Comparison of ENCODE assay signal across 29 cellular contexts in the genomic region with DNA sequence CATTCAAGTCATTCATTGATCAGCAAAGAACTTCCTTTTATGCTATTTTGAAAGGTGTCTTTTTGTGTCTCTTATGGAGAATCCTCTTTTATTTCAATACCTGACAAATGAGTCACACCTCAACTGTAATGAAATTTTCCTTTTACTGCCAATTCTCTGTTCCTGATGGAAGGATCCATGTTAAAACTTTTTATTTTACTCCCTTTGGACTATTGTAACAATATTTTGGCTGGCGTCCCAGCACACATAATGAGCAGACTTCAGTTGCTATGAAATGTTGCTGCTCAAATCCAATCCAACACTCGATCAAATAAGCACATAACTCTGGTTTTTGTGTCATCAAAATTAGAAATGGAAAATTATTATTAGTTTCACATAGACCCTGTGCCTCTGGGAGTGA. TPM values are rescaled to one million over a fixed set of nuclear protein-coding genes. Genes with fewer than 3 reads are reported as not detected.
DNase-seq lines count a peak whose midpoint lies in the region; ATAC-seq and TF ChIP-seq lines count a peak whose summit lies in the region.
"Had no signal": no experiment of that assay in that cellular context is flagged by ENCODE, and none has a peak within 500 bp of the region (broad histone marks: within the 10 kb centered on the region; RNA-seq: fewer than 3 reads in every experiment).

No MANE protein-coding gene starts in this region.

- H3K27me3 ChIP-seq in right atrium auricular region: no peaks in the 10 kb centered on the region
- H3K27me3 ChIP-seq in colonic mucosa: no peaks in the 10 kb centered on the region
- H3K27me3 ChIP-seq: BLaER1, hepatocyte, sigmoid colon, upper lobe of left lung had no signal

- no peak overlapping the region for H3K4me3 Mint-ChIP-seq in activated T-cell treated with anti-CD3 and anti-CD28 coated beads, Interleukin-2, amount 50 U/mL, for 72 hours
- H3K4me3 Mint-ChIP-seq: activated CD4-positive, alpha-beta T cell treated with anti-CD3 and anti-CD28 coated beads, Interleukin-2, amount 10 ng/mL, durations not matched to agents 24 days and 14 days; activated naive CD4-positive, alpha-beta T cell treated with anti-CD3 and anti-CD28 coated beads for 36 hours; central memory CD8-positive, alpha-beta T cell; H9; T-helper 2 cell treated with Interferon-gamma antibody and Interleukin-4, amounts not matched to agents 5 μg/mL and 100 μg/mL, for 36 hours had no signal

- peaks cover 0 to 9% of the 10 kb centered on the region in 2 donors for H3K9me3 Mint-ChIP-seq in activated T-cell treated with anti-CD3 and anti-CD28 coated beads, Interleukin-2, amount 50 U/mL, for 72 hours
- H3K9me3 Mint-ChIP-seq: activated CD4-positive, alpha-beta T cell treated with anti-CD3 and anti-CD28 coated beads, Interleukin-2, amount 10 ng/mL, durations not matched to agents 24 days and 14 days; activated naive CD4-positive, alpha-beta T cell treated with anti-CD3 and anti-CD28 coated beads for 36 hours; H9 had no signal

- H3K27ac ChIP-seq in right atrium auricular region (peak overlapping the region in 1 of 2 donors; percentile 23), colonic mucosa (no peak overlapping the region)
- H3K27ac ChIP-seq: BLaER1, epithelial cell of prostate, hepatocyte, upper lobe of left lung, VCaP had no signal

- H3K4me1 ChIP-seq in right atrium auricular region (no peaks in the 10 kb centered on the region), colonic mucosa (no peaks in the 10 kb centered on the region)
- H3K4me1 ChIP-seq: BLaER1, upper lobe of left lung had no signal

- H3K9ac ChIP-seq in colonic mucosa (ENCODE audit: low read depth in 2 of 2, low read length in 2 of 2): no peak overlapping the region
- H3K9ac ChIP-seq: BLaER1 had no signal

- intact Hi-C loops in left cardiac atrium (cut with DNase I) (no loop called here), colonic mucosa (cut with DNase I) (no loop called here)

- DNase-seq in left cardiac atrium (peak; percentile 23), right atrium auricular region (ENCODE audit: low spot score) (no peak), colonic mucosa (peak; percentile 62), midbrain (lab: John Stamatoyannopoulos, UW) (peak; percentile 8), DMS114 treated with DMSO at 0.1 percent for 48 hours (lab: John Stamatoyannopoulos, UW; ENCODE audit: unreplicated experiment) (no peak), NCI-H187 treated with DMSO at 0.1 percent for 48 hours (lab: John Stamatoyannopoulos, UW) (no peak)
- DNase-seq in activated T-cell treated with anti-CD3 and anti-CD28 coated beads, Interleukin-2, amount 50 U/mL, for 72 hours: no peak
- DNase-seq: activated CD4-positive, alpha-beta T cell treated with anti-CD3 and anti-CD28 coated beads, Interleukin-2, amount 10 ng/mL, durations not matched to agents 24 days and 14 days; activated naive CD4-positive, alpha-beta T cell treated with anti-CD3 and anti-CD28 coated beads for 36 hours; activated T-cell treated with anti-CD3 and anti-CD28 coated beads, Interleukin-2, amount 50 U/mL, for 48 hours; H9; Karpas-422; NCI-H1092; NCI-H2029 treated with DMSO at 0.1 percent for 48 hours; NCI-H345; NCI-H748 treated with DMSO at 0.1 percent for 48 hours; sigmoid colon; upper lobe of left lung had no signal

- H3K4me3 ChIP-seq in right atrium auricular region: no peak overlapping the region
- no peak overlapping the region for H3K4me3 ChIP-seq in colonic mucosa
- H3K4me3 ChIP-seq: BLaER1, GM12878, hepatocyte, sigmoid colon, upper lobe of left lung had no signal

- H3K36me3 ChIP-seq in right atrium auricular region (no peaks in the 10 kb centered on the region), colonic mucosa (no peaks in the 10 kb centered on the region)
- H3K36me3 ChIP-seq: BLaER1, sigmoid colon, upper lobe of left lung had no signal

- no peaks in the 10 kb centered on the region for H3K4me1 Mint-ChIP-seq in activated T-cell treated with anti-CD3 and anti-CD28 coated beads, Interleukin-2, amount 50 U/mL, for 72 hours (ENCODE audit: low read depth)
- H3K4me1 Mint-ChIP-seq: activated CD4-positive, alpha-beta T cell treated with anti-CD3 and anti-CD28 coated beads, Interleukin-2, amount 10 ng/mL, durations not matched to agents 24 days and 14 days; central memory CD8-positive, alpha-beta T cell had no signal

- H3K36me3 Mint-ChIP-seq in activated T-cell treated with anti-CD3 and anti-CD28 coated beads, Interleukin-2, amount 50 U/mL, for 72 hours (ENCODE audit: insufficient read depth in 2 of 2): no peaks in the 10 kb centered on the region

- TF ChIP-seq CTCF in right atrium auricular region (IDR thresholded peaks at IDR 0.05) (no peak), colonic mucosa (IDR thresholded peaks at IDR 0.05) (no peak)

- no peaks in the 10 kb centered on the region for H3K27me3 Mint-ChIP-seq in activated T-cell treated with anti-CD3 and anti-CD28 coated beads, Interleukin-2, amount 50 U/mL, for 72 hours (ENCODE audit: low read depth)
- H3K27me3 Mint-ChIP-seq: activated CD4-positive, alpha-beta T cell treated with anti-CD3 and anti-CD28 coated beads, Interleukin-2, amount 10 ng/mL, durations not matched to agents 24 days and 14 days; central memory CD8-positive, alpha-beta T cell had no signal

- H3K9me3 ChIP-seq in right atrium auricular region (no peaks in the 10 kb centered on the region), colonic mucosa (no peaks in the 10 kb centered on the region)
- H3K9me3 ChIP-seq: BLaER1, sigmoid colon, upper lobe of left lung had no signal

- no peak overlapping the region for H3K27ac Mint-ChIP-seq in activated T-cell treated with anti-CD3 and anti-CD28 coated beads, Interleukin-2, amount 50 U/mL, for 72 hours
- H3K27ac Mint-ChIP-seq: activated CD4-positive, alpha-beta T cell treated with anti-CD3 and anti-CD28 coated beads, Interleukin-2, amount 10 ng/mL, durations not matched to agents 24 days and 14 days; activated naive CD4-positive, alpha-beta T cell treated with anti-CD3 and anti-CD28 coated beads for 36 hours; T-helper 2 cell treated with Interferon-gamma antibody and Interleukin-4, amounts not matched to agents 5 μg/mL and 100 μg/mL, for 36 hours had no signal

- ATAC-seq in left cardiac atrium (peak in 1 of 2 donors; percentile 44), GM18867 (IDR thresholded peaks at IDR 0.05; ENCODE audit: unreplicated experiment) (no peak)
- ATAC-seq in activated T-cell treated with anti-CD3 and anti-CD28 coated beads, Interleukin-2, amount 50 U/mL, for 72 hours (replicated peaks in 1 of 2): no peak
- ATAC-seq: GM12878 had no signal

RNA-seq across cellular contexts. Expression of gene SLC15A5, which starts 21.9 kb away (rescaled TPM):
- not detected for total RNA-seq in left cardiac atrium
- not detected for total RNA-seq in right atrium auricular region
- not detected for total RNA-seq in colonic mucosa
- not detected for total RNA-seq in activated T-cell treated with anti-CD3 and anti-CD28 coated beads, Interleukin-2, amount 50 U/mL, for 72 hours
- total RNA-seq: A673; activated CD4-positive, alpha-beta T cell treated with anti-CD3 and anti-CD28 coated beads, Interleukin-2, amount 10 ng/mL, durations not matched to agents 24 days and 14 days; activated naive CD4-positive, alpha-beta T cell treated with anti-CD3 and anti-CD28 coated beads for 36 hours; GM12878; H9; liver; mononuclear cell; sigmoid colon; upper lobe of left lung had no signal

RNA-seq across cellular contexts. Expression of gene MGST1, which starts 48.0 kb away (rescaled TPM):
- total RNA-seq in left cardiac atrium (100 to 1,000 TPM; 214 to 341 TPM), right atrium auricular region (100 to 1,000 TPM in 1 of 2 donors, 10 to 100 TPM in 1; 51.5 to 173 TPM), colonic mucosa (100 to 1,000 TPM; 339 to 555 TPM)
- total RNA-seq in activated T-cell treated with anti-CD3 and anti-CD28 coated beads, Interleukin-2, amount 50 U/mL, for 72 hours: not detected
- total RNA-seq: activated naive CD4-positive, alpha-beta T cell treated with anti-CD3 and anti-CD28 coated beads for 36 hours had no signal

Comparison
In these comparisons a context has a peak if more than half of its experiments do, and no peak if none do; other contexts are left out.
1. DNase-seq: peak in left cardiac atrium (single experiment), colonic mucosa (single experiment) and midbrain (single experiment); none in right atrium auricular region (single experiment), DMS114 treated with DMSO at 0.1 percent for 48 hours (single experiment), NCI-H187 treated with DMSO at 0.1 percent for 48 hours (single experiment) and activated T-cell treated with anti-CD3 and anti-CD28 coated beads, Interleukin-2, amount 50 U/mL, for 72 hours (0 of 2).
2. RNA of gene MGST1, which starts 48.0 kb away (total RNA-seq): 339 to 555 TPM in colonic mucosa, 214 to 341 TPM in left cardiac atrium and 51.5 to 173 TPM in right atrium auricular region; not detected in activated T-cell treated with anti-CD3 and anti-CD28 coated beads, Interleukin-2, amount 50 U/mL, for 72 hours; every median in the first group is over 10 times any median in the second.